ENCODE assay signal across 1 cellular context in genomic region chr1:229624906-229625871, GRCh38.
TF ChIP-seq lines count a peak whose summit lies in the region.

No MANE protein-coding gene starts in this region.

TF ChIP-seq in HepG2, 621 proteins besides CTCF, POLR2A, EP300 and RAD21 (continued from another document and continues in another):
- TF ChIP-seq LRRFIP1 (CRISPR knock-in tag; conservative IDR thresholded peaks at IDR 0.05) (no peak), KDM2A (CRISPR knock-in tag; IDR thresholded peaks at IDR 0.05; ENCODE audit: borderline replicate concordance, low read depth) (no peak), KLF11 (CRISPR knock-in tag; IDR thresholded peaks at IDR 0.05) (no peak), MTA1 (CRISPR knock-in tag; IDR thresholded peaks at IDR 0.05; ENCODE audit: borderline replicate concordance) (peak; percentile 56; the same call in 1 of the 2 replicates), CREB3 (CRISPR knock-in tag; IDR thresholded peaks at IDR 0.05) (no peak), ZNF790 (CRISPR knock-in tag; IDR thresholded peaks at IDR 0.05; ENCODE audit: borderline replicate concordance) (no peak), ZNF704 (CRISPR knock-in tag; IDR thresholded peaks at IDR 0.05; ENCODE audit: borderline replicate concordance) (no peak), ZNF883 (CRISPR knock-in tag; IDR thresholded peaks at IDR 0.05; ENCODE audit: not compliant biosample characterization) (no peak), ZFP37 (CRISPR knock-in tag; IDR thresholded peaks at IDR 0.05; ENCODE audit: borderline replicate concordance) (no peak), ZFP62 (CRISPR knock-in tag; IDR thresholded peaks at IDR 0.05) (no peak), MTERF4 (CRISPR knock-in tag; IDR thresholded peaks at IDR 0.05) (no peak), THYN1 (CRISPR knock-in tag; IDR thresholded peaks at IDR 0.05; ENCODE audit: borderline replicate concordance, low read depth) (no peak), CHD4 (IDR thresholded peaks at IDR 0.05; ENCODE audit: borderline replicate concordance, low read length) (no peak), ZNF747 (CRISPR knock-in tag; IDR thresholded peaks at IDR 0.05; ENCODE audit: borderline replicate concordance) (no peak), E2F5 (CRISPR knock-in tag; conservative IDR thresholded peaks at IDR 0.05) (no peak), SMAD9 (CRISPR knock-in tag; IDR thresholded peaks at IDR 0.05) (no peak), POLR2G (IDR thresholded peaks at IDR 0.05; ENCODE audit: low read depth, low read length) (no peak), MTF1 (CRISPR knock-in tag; IDR thresholded peaks at IDR 0.05) (no peak), REL (CRISPR knock-in tag; conservative IDR thresholded peaks at IDR 0.05) (no peak), THAP7 (CRISPR knock-in tag; IDR thresholded peaks at IDR 0.05) (no peak), ZNF550 (CRISPR knock-in tag; IDR thresholded peaks at IDR 0.05; ENCODE audit: borderline replicate concordance) (no peak), BCLAF1 (IDR thresholded peaks at IDR 0.05) (no peak), MIXL1 (CRISPR knock-in tag; IDR thresholded peaks at IDR 0.05) (no peak), BRD4 (CRISPR knock-in tag; IDR thresholded peaks at IDR 0.05) (no peak), SMARCE1 (IDR thresholded peaks at IDR 0.05; ENCODE audit: borderline replicate concordance) (no peak), SNRNP70 (IDR thresholded peaks at IDR 0.05; ENCODE audit: low read depth, low read length) (no peak), ZBTB25 (CRISPR knock-in tag; IDR thresholded peaks at IDR 0.05) (no peak), TEAD2 (CRISPR knock-in tag; IDR thresholded peaks at IDR 0.05) (no peak), HES4 (CRISPR knock-in tag; IDR thresholded peaks at IDR 0.05; ENCODE audit: borderline replicate concordance) (no peak), LCORL (IDR thresholded peaks at IDR 0.05) (no peak), LCORL (CRISPR knock-in tag; IDR thresholded peaks at IDR 0.05) (no peak), NFRKB (IDR thresholded peaks at IDR 0.05) (no peak), SP4 (CRISPR knock-in tag; IDR thresholded peaks at IDR 0.05) (no peak), ZNF431 (CRISPR knock-in tag; IDR thresholded peaks at IDR 0.05; ENCODE audit: borderline replicate concordance, low read depth) (no peak), PRPF4 (IDR thresholded peaks at IDR 0.05; ENCODE audit: low read depth, low read length, poor library complexity, severe bottlenecking) (no peak), ELK4 (CRISPR knock-in tag; IDR thresholded peaks at IDR 0.05; ENCODE audit: borderline replicate concordance) (no peak), ATAD3A (CRISPR knock-in tag; IDR thresholded peaks at IDR 0.05) (no peak), RBM39 (IDR thresholded peaks at IDR 0.05; ENCODE audit: low read depth, low read length, poor library complexity, severe bottlenecking) (no peak), GLI4 (CRISPR knock-in tag; IDR thresholded peaks at IDR 0.05; ENCODE audit: borderline replicate concordance) (no peak; the same call in 1 of the 2 replicates), ZNF597 (CRISPR knock-in tag; IDR thresholded peaks at IDR 0.05) (no peak), ZMYM3 (CRISPR knock-in tag; IDR thresholded peaks at IDR 0.05) (no peak), GATAD2A (CRISPR knock-in tag; IDR thresholded peaks at IDR 0.05) (no peak; the same call in 1 of the 2 replicates), NFYC (CRISPR knock-in tag; IDR thresholded peaks at IDR 0.05) (no peak), SRSF4 (IDR thresholded peaks at IDR 0.05; ENCODE audit: low read depth, low read length, poor library complexity, severe bottlenecking) (no peak), ZNF512B (CRISPR knock-in tag; IDR thresholded peaks at IDR 0.05; ENCODE audit: borderline replicate concordance) (no peak), GRHL1 (CRISPR knock-in tag; conservative IDR thresholded peaks at IDR 0.05) (no peak), KMT2B (CRISPR knock-in tag; IDR thresholded peaks at IDR 0.05) (peak; percentile 40), SMC3 (IDR thresholded peaks at IDR 0.05; ENCODE audit: low read length) (no peak), ZNF644 (CRISPR knock-in tag; IDR thresholded peaks at IDR 0.05; ENCODE audit: low read depth) (no peak), RBAK (CRISPR knock-in tag; IDR thresholded peaks at IDR 0.05) (no peak)
